ENCODE assay signal across 10 cellular contexts in the genomic region with DNA sequence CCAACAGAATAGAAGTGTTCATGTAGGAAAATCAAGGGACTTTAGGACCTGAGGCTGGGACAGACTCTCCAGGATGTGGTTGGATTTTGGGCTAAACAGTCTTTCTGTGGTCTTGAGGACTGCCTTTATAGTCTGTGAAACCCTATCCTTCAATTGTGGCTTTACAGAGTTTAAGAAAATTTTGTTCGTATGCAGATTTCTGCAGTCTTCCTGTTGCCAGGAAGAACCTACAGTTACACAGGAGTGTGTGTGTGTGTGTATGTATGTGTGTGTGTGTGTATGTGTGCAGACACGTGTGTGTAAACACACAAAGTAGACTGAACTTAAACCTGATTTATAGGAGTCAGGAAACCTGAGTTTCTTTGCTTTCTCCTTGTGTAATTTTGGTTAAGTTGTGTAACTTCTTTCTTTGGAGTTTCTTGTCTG. TPM values are rescaled to one million over a fixed set of nuclear protein-coding genes. Genes with fewer than 3 reads are reported as not detected.
DNase-seq lines count a peak whose midpoint lies in the region; ATAC-seq and TF ChIP-seq lines count a peak whose summit lies in the region.
"Had no signal": no experiment of that assay in that cellular context is flagged by ENCODE, and none has a peak within 500 bp of the region (broad histone marks: within the 10 kb centered on the region; RNA-seq: fewer than 3 reads in every experiment).

No MANE protein-coding gene starts in this region.

- H3K27me3 ChIP-seq in ACC112 (ENCODE audit: insufficient read depth, low read length) (no peaks in the 10 kb centered on the region), Peyer's patch (no peaks in the 10 kb centered on the region)
- H3K27me3 ChIP-seq: right lobe of liver had no signal

- TF ChIP-seq CTCF in fibroblast of mammary gland (conservative IDR thresholded peaks at IDR 0.05; ENCODE audit: control insufficient read depth, insufficient read depth, low read depth, low read length) (no peak), Peyer's patch (IDR thresholded peaks at IDR 0.05) (no peak)

- DNase-seq in NCI-H69 (lab: John Stamatoyannopoulos, UW) (peak; percentile 46), fibroblast of mammary gland (ENCODE audit: low read depth) (peak; percentile 62), NCI-H774 (lab: John Stamatoyannopoulos, UW) (no peak), Peyer's patch (no peak), Right ventricle myocardium inferior (ENCODE audit: missing footprints) (no peak)
- DNase-seq: NCI-H345, right lobe of liver had no signal

- no peaks in the 10 kb centered on the region for H3K9me3 ChIP-seq in Peyer's patch
- H3K9me3 ChIP-seq: right lobe of liver had no signal

- TF ChIP-seq POLR2A in GM18505 (IDR thresholded peaks at IDR 0.05; ENCODE audit: borderline replicate concordance, extremely low read depth, insufficient read depth, insufficient read length): no peak
- no peak for TF ChIP-seq POLR2A in Peyer's patch (IDR thresholded peaks at IDR 0.05)

- no peak overlapping the region for H2AFZ ChIP-seq in ACC112 (ENCODE audit: low read length, unreplicated experiment)

- intact Hi-C loops in Right ventricle myocardium inferior (cut with DNase I): no loop called here

- peaks cover 99% of the 10 kb centered on the region for H3K79me2 ChIP-seq in ACC112 (ENCODE audit: control insufficient read depth, insufficient read depth, low read length, unreplicated experiment)

- ATAC-seq in GM19452 (IDR thresholded peaks at IDR 0.05; ENCODE audit: unreplicated experiment): peak; percentile 43
- ATAC-seq in GM18505 (IDR thresholded peaks at IDR 0.05; ENCODE audit: unreplicated experiment): no peak
- ATAC-seq in Right ventricle myocardium inferior: no peak

- peaks cover 30% of the 10 kb centered on the region for H3K4me1 ChIP-seq in ACC112 (ENCODE audit: control insufficient read depth, insufficient read depth, low read length, unreplicated experiment)
- peaks cover 0 to 25% (median 9%) of the 10 kb centered on the region in 4 donors for H3K4me1 ChIP-seq in Peyer's patch

- H3K36me3 ChIP-seq in ACC112 (ENCODE audit: insufficient read depth, low read length) (no peaks in the 10 kb centered on the region), Peyer's patch (no peaks in the 10 kb centered on the region)
- H3K36me3 ChIP-seq: right lobe of liver had no signal

- H3K27ac ChIP-seq in ACC112 (ENCODE audit: low read depth, low read length) (0 out of 2 replicates have a peak overlapping the region, but pooled peaks have one; percentile 2), Peyer's patch (no peak overlapping the region)
- H3K27ac ChIP-seq: right lobe of liver had no signal

- H3K4me3 ChIP-seq in ACC112 (ENCODE audit: low read depth, low read length) (no peak overlapping the region), fibroblast of mammary gland (ENCODE audit: control insufficient read depth, low read depth, low read length) (no peak overlapping the region), Peyer's patch (no peak overlapping the region)
- H3K4me3 ChIP-seq: right lobe of liver had no signal

RNA-seq across cellular contexts. Expression of gene NEK7, which starts 22.8 kb away (rescaled TPM):
- total RNA-seq in Peyer's patch (10 to 100 TPM; 62.3 to 75.1 (median 66.5) TPM), Right ventricle myocardium inferior (188 TPM)

Comparison
In these comparisons a context has a peak if more than half of its experiments do, and no peak if none do; other contexts are left out.
1. DNase-seq: peak in NCI-H69 (single experiment) and fibroblast of mammary gland (single experiment); none in NCI-H774 (single experiment), Peyer's patch (0 of 3) and Right ventricle myocardium inferior (single experiment).